8 cellular contexts compared by ENCODE assay signal in genomic region chr9:122346478-122347347, GRCh38. TPM values are rescaled to one million over a fixed set of nuclear protein-coding genes. Genes with fewer than 3 reads are reported as not detected.
DNase-seq lines count a peak whose midpoint lies in the region; ATAC-seq and TF ChIP-seq lines count a peak whose summit lies in the region.

No MANE protein-coding gene starts in this region.

- no peaks in the 10 kb centered on the region for H4K20me1 ChIP-seq in fibroblast of lung (ENCODE audit: control insufficient read depth, extremely low read depth, insufficient read depth, low read length)

- CTCF ChIA-PET in RWPE1 (lab: Yijun Ruan, JAX) = interaction anchor here (0.5 to 4.0 kb wide), 3 partner anchors 221 to 407 kb away, joined by 4 to 18 read pairs (median 5); no protein-coding TSS in a partner anchor

- H3K27ac Mint-ChIP-seq in activated T-cell treated with anti-CD3 and anti-CD28 coated beads, Interleukin-2, amount 50 U/mL, for 24 hours = no peak overlapping the region
- no peak overlapping the region for H3K27ac Mint-ChIP-seq in nephron progenitor cell

- no peaks in the 10 kb centered on the region for H3K36me3 ChIP-seq in fibroblast of lung (ENCODE audit: control insufficient read depth, insufficient read depth, low read length)

- no peaks in the 10 kb centered on the region for H3K79me2 ChIP-seq in fibroblast of lung (ENCODE audit: control insufficient read depth, insufficient read depth, low read length)

- H3K36me3 Mint-ChIP-seq in activated T-cell treated with anti-CD3 and anti-CD28 coated beads, Interleukin-2, amount 50 U/mL, for 24 hours (ENCODE audit: low read depth) = no peaks in the 10 kb centered on the region
- no peaks in the 10 kb centered on the region for H3K36me3 Mint-ChIP-seq in nephron progenitor cell (ENCODE audit: low read depth)

- TF ChIP-seq CTCF in VCaP (conservative IDR thresholded peaks at IDR 0.05) (0 out of 2 replicates have a peak, but pooled peaks have one; percentile 7), fibroblast of lung (conservative IDR thresholded peaks at IDR 0.05 in 1 of 2, IDR thresholded peaks at IDR 0.05 in 1 of 2; ENCODE audit: low read depth in 1 of 2, low read length in 2 of 2) (no peak), nephron progenitor cell (IDR thresholded peaks at IDR 0.05) (no peak), RWPE1 (conservative IDR thresholded peaks at IDR 0.05; ENCODE audit: low read depth) (no peak)

- no peaks in the 10 kb centered on the region for H3K27me3 ChIP-seq in fibroblast of lung (ENCODE audit: control insufficient read depth, insufficient read depth, low read length)

- peak overlapping the region; percentile 87 for H2AFZ ChIP-seq in fibroblast of lung (ENCODE audit: low read length)

- peaks cover 9% of the 10 kb centered on the region for H3K4me1 Mint-ChIP-seq in activated T-cell treated with anti-CD3 and anti-CD28 coated beads, Interleukin-2, amount 50 U/mL, for 24 hours (ENCODE audit: low read depth)
- peaks cover 15% of the 10 kb centered on the region for H3K4me1 Mint-ChIP-seq in nephron progenitor cell

- peak overlapping the region; percentile 37 for H3K9ac ChIP-seq in fibroblast of lung (ENCODE audit: insufficient read depth, low read length)

- H3K4me3 ChIP-seq in fibroblast of lung (replicated peaks in 1 of 4; ENCODE audit: control extremely low read depth in 1 of 4, insufficient read depth in 1 of 4, low read depth in 3 of 4, low read length in 4 of 4) = peak overlapping the region; percentile 48 to 59 (median 52)

- DNase-seq in activated T-cell treated with anti-CD3 and anti-CD28 coated beads, Interleukin-2, amount 50 U/mL, for 24 hours = peak; percentile 53
- no peak for DNase-seq in activated T-cell treated with anti-CD3 and anti-CD28 coated beads for 4 hours
- peak in 1 of 2 donors; percentile 26 for DNase-seq in fibroblast of lung (ENCODE audit: low read depth in 2 of 2)
- DNase-seq in nephron progenitor cell = peak; percentile 64
- no peak for DNase-seq in RWPE1 (ENCODE audit: low spot score)
- no peak for DNase-seq in UCSD-AML1 (lab: John Stamatoyannopoulos, UW; ENCODE audit: unreplicated experiment)

- peak overlapping the region; percentile 85 for H3K4me2 ChIP-seq in fibroblast of lung (ENCODE audit: extremely low read depth, insufficient read depth, low read length)

- H3K9me3 ChIP-seq in fibroblast of lung (ENCODE audit: control insufficient read depth, insufficient read depth, low read depth, low read length) = no peaks in the 10 kb centered on the region

- ATAC-seq in GM21723 (IDR thresholded peaks at IDR 0.05; ENCODE audit: unreplicated experiment) = no peak

- POLR2A ChIA-PET in RWPE1 (lab: Yijun Ruan, JAX; ENCODE audit: low non-redundant PET) = no interaction called here

- H3K27me3 Mint-ChIP-seq in activated T-cell treated with anti-CD3 and anti-CD28 coated beads, Interleukin-2, amount 50 U/mL, for 24 hours = peaks cover 66% of the 10 kb centered on the region
- peaks cover 81% of the 10 kb centered on the region for H3K27me3 Mint-ChIP-seq in nephron progenitor cell (ENCODE audit: low read depth, poor library complexity)

- H3K4me3 Mint-ChIP-seq in activated T-cell treated with anti-CD3 and anti-CD28 coated beads, Interleukin-2, amount 50 U/mL, for 24 hours = peak overlapping the region; percentile 67
- peak overlapping the region; percentile 82 for H3K4me3 Mint-ChIP-seq in nephron progenitor cell

- peaks cover 7% of the 10 kb centered on the region for H3K4me1 ChIP-seq in fibroblast of lung (ENCODE audit: control insufficient read depth, extremely low read depth, insufficient read depth, low read length)

- H3K9me3 Mint-ChIP-seq in activated T-cell treated with anti-CD3 and anti-CD28 coated beads, Interleukin-2, amount 50 U/mL, for 24 hours = no peaks in the 10 kb centered on the region
- H3K9me3 Mint-ChIP-seq in nephron progenitor cell = no peaks in the 10 kb centered on the region

- peak overlapping the region; percentile 61 for H3K27ac ChIP-seq in VCaP
- H3K27ac ChIP-seq in fibroblast of lung (ENCODE audit: insufficient read depth, low read length) = no peak overlapping the region
- H3K27ac ChIP-seq in RWPE1 = no peak overlapping the region

RNA-seq across cellular contexts. Expression of gene PTGS1, which starts 24.1 kb away (rescaled TPM):
- total RNA-seq in fibroblast of lung = 8.0 and 13.4 TPM in 2 replicates
- polyA plus RNA-seq in fibroblast of lung = 52.9 and 86.5 TPM in 2 replicates
- polyA plus RNA-seq in fibroblast of lung (2012) = 57.5 and 87.9 TPM in 2 replicates
- polyA minus RNA-seq in fibroblast of lung (ENCODE audit: low replicate concordance) = 70.0 and 100 TPM in 2 replicates

Comparison
In these comparisons a context has a peak if more than half of its experiments do, and no peak if none do; other contexts are left out.
1. DNase-seq: peak in activated T-cell treated with anti-CD3 and anti-CD28 coated beads, Interleukin-2, amount 50 U/mL, for 24 hours (single experiment) and nephron progenitor cell (single experiment); none in activated T-cell treated with anti-CD3 and anti-CD28 coated beads for 4 hours (single experiment), RWPE1 (single experiment) and UCSD-AML1 (single experiment).